Comparison of ENCODE assay signal across 10 cellular contexts in genomic region chr17:83198366-83199341, GRCh38.
DNase-seq lines count a peak whose midpoint lies in the region; ATAC-seq, FAIRE-seq and TF ChIP-seq lines count a peak whose summit lies in the region.
"Had no signal": no experiment of that assay in that cellular context is flagged by ENCODE, and none has a peak within 500 bp of the region (broad histone marks: within the 10 kb centered on the region; RNA-seq: fewer than 3 reads in every experiment).

No MANE protein-coding gene starts in this region.

- peaks cover 43% of the 10 kb centered on the region for H3K4me1 Mint-ChIP-seq in activated CD4-positive, alpha-beta T cell treated with anti-CD3 and anti-CD28 coated beads, Interleukin-2, amount 10 ng/mL, durations not matched to agents 7 days and 5 days
- H3K4me1 Mint-ChIP-seq in activated T-helper 2 cell treated with anti-CD3 and anti-CD28 coated beads, Interferon-gamma antibody, Interleukin-2, Interleukin-4, amounts not matched to agents 10 μg/mL and 5 μg/mL and 100 μg/mL, durations not matched to agents 14 hours and 24 hours and 36 hours (ENCODE audit: low read depth) = peaks cover 55% of the 10 kb centered on the region

- CTCF ChIA-PET in activated CD4-positive, alpha-beta T cell treated with anti-CD3 and anti-CD28 coated beads, Interleukin-2, amount 10 ng/mL, durations not matched to agents 7 days and 5 days (lab: Charles Lee) = interaction anchor here (0.7 to 4.4 kb wide), 4 partner anchors 12 to 417 kb away, joined by 3 to 14 read pairs (median 3); no protein-coding TSS in a partner anchor

- TF ChIP-seq POLR2A in right lobe of liver (IDR thresholded peaks at IDR 0.05) = no peak
- no peak for TF ChIP-seq POLR2A in thyroid gland (IDR thresholded peaks at IDR 0.05)

- no peak for FAIRE-seq in frontal cortex (lab: Jason Lieb, UNC)
- FAIRE-seq: bronchial epithelial cell had no signal

- H3K36me3 Mint-ChIP-seq in activated CD4-positive, alpha-beta T cell treated with anti-CD3 and anti-CD28 coated beads, Interleukin-2, amount 10 ng/mL, durations not matched to agents 7 days and 5 days (ENCODE audit: low read depth) = no peaks in the 10 kb centered on the region
- H3K36me3 Mint-ChIP-seq in activated T-helper 2 cell treated with anti-CD3 and anti-CD28 coated beads, Interferon-gamma antibody, Interleukin-2, Interleukin-4, amounts not matched to agents 10 μg/mL and 5 μg/mL and 100 μg/mL, durations not matched to agents 14 hours and 24 hours and 36 hours (ENCODE audit: low read depth) = no peaks in the 10 kb centered on the region

- H3K4me3 ChIP-seq in right lobe of liver (no peak overlapping the region), thyroid gland (replicated peaks in 1 of 3) (no peak overlapping the region)

- H3K27me3 Mint-ChIP-seq in activated CD4-positive, alpha-beta T cell treated with anti-CD3 and anti-CD28 coated beads, Interleukin-2, amount 10 ng/mL, durations not matched to agents 7 days and 5 days = no peaks in the 10 kb centered on the region
- no peaks in the 10 kb centered on the region for H3K27me3 Mint-ChIP-seq in activated T-helper 2 cell treated with anti-CD3 and anti-CD28 coated beads, Interferon-gamma antibody, Interleukin-2, Interleukin-4, amounts not matched to agents 10 μg/mL and 5 μg/mL and 100 μg/mL, durations not matched to agents 14 hours and 24 hours and 36 hours (ENCODE audit: low read depth)

- no peak for ATAC-seq in right lobe of liver

- peak overlapping the region; percentile 77 for H3K4me3 Mint-ChIP-seq in activated CD4-positive, alpha-beta T cell treated with anti-CD3 and anti-CD28 coated beads, Interleukin-2, amount 10 ng/mL, durations not matched to agents 7 days and 5 days
- peak overlapping the region; percentile 75 for H3K4me3 Mint-ChIP-seq in activated T-helper 2 cell treated with anti-CD3 and anti-CD28 coated beads, Interferon-gamma antibody, Interleukin-2, Interleukin-4, amounts not matched to agents 10 μg/mL and 5 μg/mL and 100 μg/mL, durations not matched to agents 14 hours and 24 hours and 36 hours (ENCODE audit: low read depth)

- intact Hi-C loops in activated T-helper 2 cell treated with anti-CD3 and anti-CD28 coated beads, Interferon-gamma antibody, Interleukin-2, Interleukin-4, amounts not matched to agents 10 μg/mL and 5 μg/mL and 100 μg/mL, durations not matched to agents 14 hours and 24 hours and 36 hours (cut with micrococcal nuclease) = no loop called here
- intact Hi-C loops in right lobe of liver (cut with DNase I) = no loop called here
- intact Hi-C loops in thyroid gland (cut with DNase I) = no loop called here

- H3K36me3 ChIP-seq in right lobe of liver (no peaks in the 10 kb centered on the region), thyroid gland (no peaks in the 10 kb centered on the region)

- H3K9me3 ChIP-seq in right lobe of liver (no peaks in the 10 kb centered on the region), thyroid gland (no peaks in the 10 kb centered on the region)

- WGBS in right lobe of liver (ENCODE audit: insufficient coverage, low coverage, low lambda C conversion rate, missing lambda C conversion rate) = 75% methylated on average over 6 of the region's 27 CpGs
- WGBS in thyroid gland, 2 donors = 75 to 78% methylated on average over 18 to 25 of the region's 27 CpGs

- peak; percentile 14 for DNase-seq in activated CD4-positive, alpha-beta T cell treated with anti-CD3 and anti-CD28 coated beads, Interleukin-2, amount 10 ng/mL, durations not matched to agents 7 days and 5 days
- DNase-seq in activated CD4-positive, alpha-beta T cell treated with anti-CD3 and anti-CD28 coated beads, Interleukin-2, amount 50 U/mL, for 4 hours = no peak
- DNase-seq in activated T-helper 2 cell treated with anti-CD3 and anti-CD28 coated beads, Interferon-gamma antibody, Interleukin-2, Interleukin-4, amounts not matched to agents 10 μg/mL and 5 μg/mL and 100 μg/mL, durations not matched to agents 14 hours and 24 hours and 36 hours (ENCODE audit: low spot score) = peak; percentile 9
- peak in 2 of 3 donors; percentile 25 to 52 for DNase-seq in right lobe of liver
- DNase-seq in thyroid gland = peak in 1 of 2 donors; percentile 1
- no peak for DNase-seq in A172 (ENCODE audit: low spot score)
- DNase-seq in DMS53 treated with DMSO at 0.1 percent for 48 hours (lab: John Stamatoyannopoulos, UW; ENCODE audit: unreplicated experiment) = no peak
- no peak for DNase-seq in frontal cortex (ENCODE audit: low spot score in 2 of 2)
- DNase-seq: NCI-H1105 had no signal

- H3K27ac Mint-ChIP-seq in activated CD4-positive, alpha-beta T cell treated with anti-CD3 and anti-CD28 coated beads, Interleukin-2, amount 10 ng/mL, durations not matched to agents 7 days and 5 days = peak overlapping the region; percentile 94
- peak overlapping the region; percentile 98 for H3K27ac Mint-ChIP-seq in activated T-helper 2 cell treated with anti-CD3 and anti-CD28 coated beads, Interferon-gamma antibody, Interleukin-2, Interleukin-4, amounts not matched to agents 10 μg/mL and 5 μg/mL and 100 μg/mL, durations not matched to agents 14 hours and 24 hours and 36 hours

- H3K27ac ChIP-seq in right lobe of liver = peak overlapping the region; percentile 44 to 83 (median 78)
- H3K27ac ChIP-seq in thyroid gland = peak overlapping the region; percentile 44 to 71 (median 57)

- no peaks in the 10 kb centered on the region for H3K4me1 ChIP-seq in right lobe of liver
- peaks cover 7 to 56% of the 10 kb centered on the region in 2 donors for H3K4me1 ChIP-seq in thyroid gland

- POLR2A ChIA-PET in activated CD4-positive, alpha-beta T cell treated with anti-CD3 and anti-CD28 coated beads, Interleukin-2, amount 10 ng/mL, durations not matched to agents 7 days and 5 days (lab: Charles Lee) = no interaction called here

- no peak for TF ChIP-seq CTCF in right lobe of liver (IDR thresholded peaks at IDR 0.05)
- no peak for TF ChIP-seq CTCF in thyroid gland (IDR thresholded peaks at IDR 0.05)

- H3K27me3 ChIP-seq in right lobe of liver = no peaks in the 10 kb centered on the region
- H3K27me3 ChIP-seq in thyroid gland = no peaks in the 10 kb centered on the region

- H3K9me3 Mint-ChIP-seq in activated CD4-positive, alpha-beta T cell treated with anti-CD3 and anti-CD28 coated beads, Interleukin-2, amount 10 ng/mL, durations not matched to agents 7 days and 5 days = no peaks in the 10 kb centered on the region
- no peaks in the 10 kb centered on the region for H3K9me3 Mint-ChIP-seq in activated T-helper 2 cell treated with anti-CD3 and anti-CD28 coated beads, Interferon-gamma antibody, Interleukin-2, Interleukin-4, amounts not matched to agents 10 μg/mL and 5 μg/mL and 100 μg/mL, durations not matched to agents 14 hours and 24 hours and 36 hours

Comparison
In these comparisons a context has a peak if more than half of its experiments do, and no peak if none do; other contexts are left out.
1. DNase-seq: peak in activated CD4-positive, alpha-beta T cell treated with anti-CD3 and anti-CD28 coated beads, Interleukin-2, amount 10 ng/mL, durations not matched to agents 7 days and 5 days (single experiment), activated T-helper 2 cell treated with anti-CD3 and anti-CD28 coated beads, Interferon-gamma antibody, Interleukin-2, Interleukin-4, amounts not matched to agents 10 μg/mL and 5 μg/mL and 100 μg/mL, durations not matched to agents 14 hours and 24 hours and 36 hours (single experiment) and right lobe of liver (2 of 3); none in activated CD4-positive, alpha-beta T cell treated with anti-CD3 and anti-CD28 coated beads, Interleukin-2, amount 50 U/mL, for 4 hours (0 of 2), A172 (single experiment), DMS53 treated with DMSO at 0.1 percent for 48 hours (single experiment) and frontal cortex (0 of 2).